ENCODE assay signal across 1 cellular context in the genomic region with DNA sequence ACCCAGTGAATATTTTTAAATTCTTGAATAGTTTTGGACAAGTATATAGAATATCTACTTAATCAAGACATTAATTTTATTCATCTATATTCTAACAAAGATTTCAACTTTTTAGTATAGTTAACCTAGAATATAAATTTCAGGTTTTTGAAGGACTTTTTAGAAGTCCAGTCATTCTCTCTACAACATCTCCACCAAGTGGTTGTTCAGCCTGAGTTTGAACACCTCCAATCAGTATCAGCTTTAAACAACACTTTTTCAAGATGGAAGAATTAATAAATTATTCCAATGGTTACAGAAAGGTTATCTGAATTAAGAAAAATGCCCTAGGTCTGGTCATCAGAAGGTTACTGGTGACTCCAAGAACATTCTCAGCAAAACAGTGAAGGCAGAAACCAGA.
TF ChIP-seq lines count a peak whose summit lies in the region.

No MANE protein-coding gene starts in this region.

TF ChIP-seq in H1, 55 proteins besides CTCF, POLR2A, EP300 and RAD21 (continued from another document):
- TF ChIP-seq, protein P1, sequence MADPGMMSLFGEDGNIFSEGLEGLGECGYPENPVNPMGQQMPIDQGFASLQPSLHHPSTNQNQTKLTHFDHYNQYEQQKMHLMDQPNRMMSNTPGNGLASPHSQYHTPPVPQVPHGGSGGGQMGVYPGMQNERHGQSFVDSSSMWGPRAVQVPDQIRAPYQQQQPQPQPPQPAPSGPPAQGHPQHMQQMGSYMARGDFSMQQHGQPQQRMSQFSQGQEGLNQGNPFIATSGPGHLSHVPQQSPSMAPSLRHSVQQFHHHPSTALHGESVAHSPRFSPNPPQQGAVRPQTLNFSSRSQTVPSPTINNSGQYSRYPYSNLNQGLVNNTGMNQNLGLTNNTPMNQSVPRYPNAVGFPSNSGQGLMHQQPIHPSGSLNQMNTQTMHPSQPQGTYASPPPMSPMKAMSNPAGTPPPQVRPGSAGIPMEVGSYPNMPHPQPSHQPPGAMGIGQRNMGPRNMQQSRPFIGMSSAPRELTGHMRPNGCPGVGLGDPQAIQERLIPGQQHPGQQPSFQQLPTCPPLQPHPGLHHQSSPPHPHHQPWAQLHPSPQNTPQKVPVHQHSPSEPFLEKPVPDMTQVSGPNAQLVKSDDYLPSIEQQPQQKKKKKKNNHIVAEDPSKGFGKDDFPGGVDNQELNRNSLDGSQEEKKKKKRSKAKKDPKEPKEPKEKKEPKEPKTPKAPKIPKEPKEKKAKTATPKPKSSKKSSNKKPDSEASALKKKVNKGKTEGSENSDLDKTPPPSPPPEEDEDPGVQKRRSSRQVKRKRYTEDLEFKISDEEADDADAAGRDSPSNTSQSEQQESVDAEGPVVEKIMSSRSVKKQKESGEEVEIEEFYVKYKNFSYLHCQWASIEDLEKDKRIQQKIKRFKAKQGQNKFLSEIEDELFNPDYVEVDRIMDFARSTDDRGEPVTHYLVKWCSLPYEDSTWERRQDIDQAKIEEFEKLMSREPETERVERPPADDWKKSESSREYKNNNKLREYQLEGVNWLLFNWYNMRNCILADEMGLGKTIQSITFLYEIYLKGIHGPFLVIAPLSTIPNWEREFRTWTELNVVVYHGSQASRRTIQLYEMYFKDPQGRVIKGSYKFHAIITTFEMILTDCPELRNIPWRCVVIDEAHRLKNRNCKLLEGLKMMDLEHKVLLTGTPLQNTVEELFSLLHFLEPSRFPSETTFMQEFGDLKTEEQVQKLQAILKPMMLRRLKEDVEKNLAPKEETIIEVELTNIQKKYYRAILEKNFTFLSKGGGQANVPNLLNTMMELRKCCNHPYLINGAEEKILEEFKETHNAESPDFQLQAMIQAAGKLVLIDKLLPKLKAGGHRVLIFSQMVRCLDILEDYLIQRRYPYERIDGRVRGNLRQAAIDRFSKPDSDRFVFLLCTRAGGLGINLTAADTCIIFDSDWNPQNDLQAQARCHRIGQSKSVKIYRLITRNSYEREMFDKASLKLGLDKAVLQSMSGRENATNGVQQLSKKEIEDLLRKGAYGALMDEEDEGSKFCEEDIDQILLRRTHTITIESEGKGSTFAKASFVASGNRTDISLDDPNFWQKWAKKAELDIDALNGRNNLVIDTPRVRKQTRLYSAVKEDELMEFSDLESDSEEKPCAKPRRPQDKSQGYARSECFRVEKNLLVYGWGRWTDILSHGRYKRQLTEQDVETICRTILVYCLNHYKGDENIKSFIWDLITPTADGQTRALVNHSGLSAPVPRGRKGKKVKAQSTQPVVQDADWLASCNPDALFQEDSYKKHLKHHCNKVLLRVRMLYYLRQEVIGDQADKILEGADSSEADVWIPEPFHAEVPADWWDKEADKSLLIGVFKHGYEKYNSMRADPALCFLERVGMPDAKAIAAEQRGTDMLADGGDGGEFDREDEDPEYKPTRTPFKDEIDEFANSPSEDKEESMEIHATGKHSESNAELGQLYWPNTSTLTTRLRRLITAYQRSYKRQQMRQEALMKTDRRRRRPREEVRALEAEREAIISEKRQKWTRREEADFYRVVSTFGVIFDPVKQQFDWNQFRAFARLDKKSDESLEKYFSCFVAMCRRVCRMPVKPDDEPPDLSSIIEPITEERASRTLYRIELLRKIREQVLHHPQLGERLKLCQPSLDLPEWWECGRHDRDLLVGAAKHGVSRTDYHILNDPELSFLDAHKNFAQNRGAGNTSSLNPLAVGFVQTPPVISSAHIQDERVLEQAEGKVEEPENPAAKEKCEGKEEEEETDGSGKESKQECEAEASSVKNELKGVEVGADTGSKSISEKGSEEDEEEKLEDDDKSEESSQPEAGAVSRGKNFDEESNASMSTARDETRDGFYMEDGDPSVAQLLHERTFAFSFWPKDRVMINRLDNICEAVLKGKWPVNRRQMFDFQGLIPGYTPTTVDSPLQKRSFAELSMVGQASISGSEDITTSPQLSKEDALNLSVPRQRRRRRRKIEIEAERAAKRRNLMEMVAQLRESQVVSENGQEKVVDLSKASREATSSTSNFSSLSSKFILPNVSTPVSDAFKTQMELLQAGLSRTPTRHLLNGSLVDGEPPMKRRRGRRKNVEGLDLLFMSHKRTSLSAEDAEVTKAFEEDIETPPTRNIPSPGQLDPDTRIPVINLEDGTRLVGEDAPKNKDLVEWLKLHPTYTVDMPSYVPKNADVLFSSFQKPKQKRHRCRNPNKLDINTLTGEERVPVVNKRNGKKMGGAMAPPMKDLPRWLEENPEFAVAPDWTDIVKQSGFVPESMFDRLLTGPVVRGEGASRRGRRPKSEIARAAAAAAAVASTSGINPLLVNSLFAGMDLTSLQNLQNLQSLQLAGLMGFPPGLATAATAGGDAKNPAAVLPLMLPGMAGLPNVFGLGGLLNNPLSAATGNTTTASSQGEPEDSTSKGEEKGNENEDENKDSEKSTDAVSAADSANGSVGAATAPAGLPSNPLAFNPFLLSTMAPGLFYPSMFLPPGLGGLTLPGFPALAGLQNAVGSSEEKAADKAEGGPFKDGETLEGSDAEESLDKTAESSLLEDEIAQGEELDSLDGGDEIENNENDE (IDR thresholded peaks at IDR 0.05; ENCODE audit: insufficient replicate concordance, low read length) = no peak
- TF ChIP-seq SIX5 (IDR thresholded peaks at IDR 0.05; ENCODE audit: low read depth, low read length) (no peak), RNF2 (IDR thresholded peaks at IDR 0.05; ENCODE audit: borderline replicate concordance, low read depth, low read length, missing control alignments, poor library complexity, severe bottlenecking) (no peak), GTF2F1 (IDR thresholded peaks at IDR 0.05; ENCODE audit: borderline replicate concordance, low read depth, low read length) (no peak), NANOG (IDR thresholded peaks at IDR 0.05; ENCODE audit: insufficient read depth, low read depth, low read length, poor library complexity, severe bottlenecking) (no peak), EGR1 (IDR thresholded peaks at IDR 0.05; ENCODE audit: borderline replicate concordance, low read depth, low read length) (no peak), SP1 (IDR thresholded peaks at IDR 0.05; ENCODE audit: low read depth, low read length) (no peak), GABPA (IDR thresholded peaks at IDR 0.05; ENCODE audit: borderline replicate concordance, insufficient read depth, low read length) (no peak), SAP30 (IDR thresholded peaks at IDR 0.05; ENCODE audit: insufficient read depth, insufficient replicate concordance, low read length) (no peak), POU5F1 (IDR thresholded peaks at IDR 0.05; ENCODE audit: low read depth, low read length) (no peak), TEAD4 (IDR thresholded peaks at IDR 0.05; ENCODE audit: low read depth, low read length) (no peak), NRF1 (IDR thresholded peaks at IDR 0.05; ENCODE audit: low read depth, low read length) (no peak), HDAC2 (IDR thresholded peaks at IDR 0.05; ENCODE audit: borderline replicate concordance in 1 of 2, low read depth in 2 of 2, low read length in 2 of 2) (no peak)
- TF ChIP-seq, protein P2, sequence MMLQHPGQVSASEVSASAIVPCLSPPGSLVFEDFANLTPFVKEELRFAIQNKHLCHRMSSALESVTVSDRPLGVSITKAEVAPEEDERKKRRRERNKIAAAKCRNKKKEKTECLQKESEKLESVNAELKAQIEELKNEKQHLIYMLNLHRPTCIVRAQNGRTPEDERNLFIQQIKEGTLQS (IDR thresholded peaks at IDR 0.05; ENCODE audit: insufficient read depth, low read depth, low read length) = no peak
- TF ChIP-seq, protein P3, sequence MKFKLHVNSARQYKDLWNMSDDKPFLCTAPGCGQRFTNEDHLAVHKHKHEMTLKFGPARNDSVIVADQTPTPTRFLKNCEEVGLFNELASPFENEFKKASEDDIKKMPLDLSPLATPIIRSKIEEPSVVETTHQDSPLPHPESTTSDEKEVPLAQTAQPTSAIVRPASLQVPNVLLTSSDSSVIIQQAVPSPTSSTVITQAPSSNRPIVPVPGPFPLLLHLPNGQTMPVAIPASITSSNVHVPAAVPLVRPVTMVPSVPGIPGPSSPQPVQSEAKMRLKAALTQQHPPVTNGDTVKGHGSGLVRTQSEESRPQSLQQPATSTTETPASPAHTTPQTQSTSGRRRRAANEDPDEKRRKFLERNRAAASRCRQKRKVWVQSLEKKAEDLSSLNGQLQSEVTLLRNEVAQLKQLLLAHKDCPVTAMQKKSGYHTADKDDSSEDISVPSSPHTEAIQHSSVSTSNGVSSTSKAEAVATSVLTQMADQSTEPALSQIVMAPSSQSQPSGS (IDR thresholded peaks at IDR 0.05; ENCODE audit: low read length) = no peak
